6 cellular contexts compared by ENCODE assay signal in the genomic region with DNA sequence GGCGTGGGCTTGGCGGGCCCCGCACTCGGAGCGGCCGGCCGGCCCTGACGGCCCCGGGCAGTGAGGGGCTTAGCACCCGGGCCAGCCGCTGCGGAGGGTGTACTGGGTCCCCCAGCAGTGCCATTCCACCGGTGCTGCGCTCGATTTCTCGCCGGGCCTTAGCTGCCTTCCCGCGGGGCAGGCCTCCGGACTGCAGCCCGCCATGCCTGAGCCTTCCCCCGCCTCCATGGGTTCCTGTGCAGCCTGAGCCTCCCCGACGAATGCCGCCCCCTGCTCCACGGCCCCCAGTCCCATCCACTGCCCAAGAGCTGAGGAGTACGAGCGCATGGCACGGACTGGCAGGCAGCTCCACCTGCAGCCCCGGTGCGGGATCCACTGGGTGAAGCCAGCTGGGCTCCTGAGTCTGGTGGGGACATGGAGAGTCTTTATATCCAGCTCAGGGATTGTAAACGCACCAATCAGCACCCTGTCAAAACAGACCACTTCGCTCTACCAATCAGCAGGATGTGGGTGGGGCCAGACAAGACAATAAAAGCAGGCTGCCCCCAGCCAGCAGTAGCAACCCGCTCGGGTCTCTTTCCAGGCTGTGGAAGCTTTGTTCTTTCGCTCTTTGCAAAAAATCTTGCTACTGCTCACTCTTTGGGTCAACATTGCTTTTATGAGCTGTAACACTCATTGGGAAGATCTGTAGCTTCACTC.
DNase-seq lines count a peak whose midpoint lies in the region; ATAC-seq, FAIRE-seq and TF ChIP-seq lines count a peak whose summit lies in the region.
"Not testable (repeated sequence)": the region's sequence is repeated elsewhere in the genome, so short reads cannot be mapped to it uniquely, and the experiment has no call there.

No MANE protein-coding gene starts in this region.

- peak overlapping the region; percentile 60 for H2AFZ ChIP-seq in GM23248
- H2AFZ ChIP-seq in K562 (ENCODE audit: low read depth, low read length), result peak overlapping the region; percentile 82
- H2AFZ ChIP-seq in osteoblast (ENCODE audit: low read length), result peak overlapping the region; percentile 95

- H3K4me3 ChIP-seq in GM23248 (peak overlapping the region; percentile 35), left ventricle myocardium inferior (peak overlapping the region; percentile 20), osteoblast (ENCODE audit: insufficient read depth, low read length) (peak overlapping the region; percentile 73)
- H3K4me3 ChIP-seq in K562, spleen: not testable (repeated sequence)

- H3K4me2 ChIP-seq in GM23248 (ENCODE audit: unreplicated experiment), result peak overlapping the region; percentile 35
- peak overlapping the region; percentile 46; the same call in 1 of the 2 replicates for H3K4me2 ChIP-seq in K562 (ENCODE audit: insufficient read depth, low read length)
- peak overlapping the region; percentile 87 for H3K4me2 ChIP-seq in osteoblast (ENCODE audit: insufficient read depth, low read length)

- not testable (repeated sequence) for H3K79me2 ChIP-seq in GM23248 (ENCODE audit: insufficient read depth); K562 (ENCODE audit: control insufficient read depth, insufficient read depth, low read length); osteoblast (ENCODE audit: insufficient read depth, low read length)

- intact Hi-C loops in K562 (cut with micrococcal nuclease); left ventricle myocardium inferior (cut with micrococcal nuclease); spleen (cut with DNase I; ENCODE audit: low total_unique reads): not testable (repeated sequence)

- not testable (repeated sequence) for H3K9me1 ChIP-seq in K562 (ENCODE audit: control insufficient read depth, insufficient read depth, low read length)

- H3K9me3 ChIP-seq in GM23248 (ENCODE audit: low read depth); K562 (replicated peaks; ENCODE audit: control insufficient read depth, insufficient read depth, low read depth, low read length); left ventricle myocardium inferior (replicated peaks); osteoblast (ENCODE audit: low read depth, low read length): not testable (repeated sequence)
- H3K9me3 ChIP-seq in spleen, result peaks cover 0 to 10% (median 0%) of the 10 kb centered on the region in 8 donors

- DNase-seq in GM23248; K562 (ENCODE audit: extremely low read depth in 1 of 4, low spot score in 3 of 4); left ventricle myocardium inferior; nephron progenitor cell; osteoblast (ENCODE audit: insufficient read length, low spot score, missing footprints): not testable (repeated sequence)
- peak; percentile 68 for DNase-seq in spleen

- H3K9me2 ChIP-seq in GM23248 (ENCODE audit: insufficient read depth), result not testable (repeated sequence)

- H3K4me3 Mint-ChIP-seq in nephron progenitor cell, result not testable (repeated sequence)

- H3K9me3 Mint-ChIP-seq in nephron progenitor cell, result peaks cover 18% of the 10 kb centered on the region

- not testable (repeated sequence) for H3K36me3 ChIP-seq in GM23248 (ENCODE audit: low read depth); K562 (ENCODE audit: control insufficient read depth, insufficient read depth, low read length); left ventricle myocardium inferior; osteoblast (ENCODE audit: insufficient read depth, low read length); spleen

- not testable (repeated sequence) for BruUV-seq in K562 (replicated peaks; lab: Mats Ljungman, UMichigan)

- H3K27me3 Mint-ChIP-seq in nephron progenitor cell (ENCODE audit: low read depth, poor library complexity), result not testable (repeated sequence)

- TF ChIP-seq POLR2A in K562 (conservative IDR thresholded peaks at IDR 0.05); spleen (IDR thresholded peaks at IDR 0.05): not testable (repeated sequence)

- in situ Hi-C loops in GM23248 (cut with MboI); K562 (cut with MboI): not testable (repeated sequence)

- peaks cover 10% of the 10 kb centered on the region for H3K36me3 Mint-ChIP-seq in nephron progenitor cell (ENCODE audit: low read depth)

- not testable (repeated sequence) for H3F3A ChIP-seq in GM23248 (ENCODE audit: insufficient read depth)

- H3K9ac ChIP-seq in GM23248; K562 (ENCODE audit: insufficient read depth in 1 of 2, low read depth in 2 of 2, low read length in 2 of 2): not testable (repeated sequence)

- FAIRE-seq in K562 (lab: Jason Lieb, UNC), result not testable (repeated sequence)

- not testable (repeated sequence) for TF ChIP-seq CTCF in K562 (IDR thresholded peaks at IDR 0.05 in 2 of 3, conservative IDR thresholded peaks at IDR 0.05 in 1 of 3; ENCODE audit: insufficient read depth in 2 of 3, low read depth in 1 of 3, low read length in 3 of 3); left ventricle myocardium inferior (IDR thresholded peaks at IDR 0.05; ENCODE audit: borderline replicate concordance); nephron progenitor cell (IDR thresholded peaks at IDR 0.05); osteoblast (IDR thresholded peaks at IDR 0.05; ENCODE audit: extremely low read depth, low read depth, low read length); spleen (IDR thresholded peaks at IDR 0.05 in 8 of 11, conservative IDR thresholded peaks at IDR 0.05 in 3 of 11)

- POLR2A ChIA-PET in K562 (lab: Yijun Ruan, JAX), result interaction anchor here (1.6 kb wide), 1 partner anchor 13 kb away, joined by 4 read pairs; no protein-coding TSS in a partner anchor

- TF ChIP-seq EP300 in K562 (IDR thresholded peaks at IDR 0.05; ENCODE audit: low read length), result not testable (repeated sequence)

- H3K27me3 ChIP-seq in GM23248 (replicated peaks; ENCODE audit: insufficient read depth); K562 (ENCODE audit: control insufficient read depth in 2 of 2, insufficient read depth in 2 of 2, low read length in 2 of 2); left ventricle myocardium inferior (ENCODE audit: low read depth); osteoblast (ENCODE audit: insufficient read depth, low read length); spleen (replicated peaks in 1 of 7): not testable (repeated sequence)

- not testable (repeated sequence) for ATAC-seq in K562

- not testable (repeated sequence) for H3K4me1 ChIP-seq in GM23248 (ENCODE audit: insufficient read depth); K562 (replicated peaks in 1 of 2; ENCODE audit: control insufficient read depth in 2 of 2, insufficient read depth in 2 of 2, low read length in 2 of 2); left ventricle myocardium inferior; osteoblast (ENCODE audit: insufficient read depth, low read length); spleen

- peak overlapping the region; percentile 75 for H3K27ac Mint-ChIP-seq in nephron progenitor cell

- H3K27ac ChIP-seq in GM23248; K562 (ENCODE audit: extremely low read depth, low read depth, low read length); left ventricle myocardium inferior (replicated peaks); osteoblast (ENCODE audit: low read depth, low read length); spleen: not testable (repeated sequence)

- H4K20me1 ChIP-seq in GM23248 (ENCODE audit: insufficient read depth); K562 (replicated peaks; ENCODE audit: control insufficient read depth, insufficient read depth, low read length); osteoblast (ENCODE audit: insufficient read depth, low read length): not testable (repeated sequence)

- CTCF ChIA-PET in K562 (lab: Yijun Ruan, JAX; ENCODE audit: low intra/inter-chr PET ratio), result not testable (repeated sequence)

- WGBS in GM23248 (ENCODE audit: low coverage in 1 of 2, low lambda C conversion rate in 2 of 2, missing lambda C conversion rate in 2 of 2), 2 experiments, result 94% methylated on average over 19 to 25 of the region's 36 CpGs
- 21% methylated on average over 12 of the region's 36 CpGs for WGBS in K562 (ENCODE audit: insufficient coverage, low coverage, missing lambda C conversion rate)
- WGBS in spleen, 5 donors, result 88 to 95% (median 92%) methylated on average over 22 to 36 of the region's 36 CpGs

- H3K4me1 Mint-ChIP-seq in nephron progenitor cell, result peaks cover 32% of the 10 kb centered on the region

- not testable (repeated sequence) for TF ChIP-seq RAD21 in K562 (CRISPR knock-in tag; conservative IDR thresholded peaks at IDR 0.05 in 1 of 2, IDR thresholded peaks at IDR 0.05 in 1 of 2)

TF ChIP-seq in K562, 482 proteins besides CTCF, POLR2A, EP300 and RAD21:
- TF ChIP-seq NFYB (IDR thresholded peaks at IDR 0.05; ENCODE audit: extremely low read depth, insufficient read length), result peak; percentile 63
TF ChIP-seq in K562: peak in this region for 1; not testable (repeated sequence) for 481.

Comparison
In these comparisons a context has a peak if more than half of its experiments do, and no peak if none do; other contexts are left out.
1. H3K4me2 ChIP-seq: peak in every context shown above with its lines; median percentile 87 in osteoblast; 46 in K562; 35 in GM23248.